ENCODE assay signal across 11 cellular contexts in the genomic region with DNA sequence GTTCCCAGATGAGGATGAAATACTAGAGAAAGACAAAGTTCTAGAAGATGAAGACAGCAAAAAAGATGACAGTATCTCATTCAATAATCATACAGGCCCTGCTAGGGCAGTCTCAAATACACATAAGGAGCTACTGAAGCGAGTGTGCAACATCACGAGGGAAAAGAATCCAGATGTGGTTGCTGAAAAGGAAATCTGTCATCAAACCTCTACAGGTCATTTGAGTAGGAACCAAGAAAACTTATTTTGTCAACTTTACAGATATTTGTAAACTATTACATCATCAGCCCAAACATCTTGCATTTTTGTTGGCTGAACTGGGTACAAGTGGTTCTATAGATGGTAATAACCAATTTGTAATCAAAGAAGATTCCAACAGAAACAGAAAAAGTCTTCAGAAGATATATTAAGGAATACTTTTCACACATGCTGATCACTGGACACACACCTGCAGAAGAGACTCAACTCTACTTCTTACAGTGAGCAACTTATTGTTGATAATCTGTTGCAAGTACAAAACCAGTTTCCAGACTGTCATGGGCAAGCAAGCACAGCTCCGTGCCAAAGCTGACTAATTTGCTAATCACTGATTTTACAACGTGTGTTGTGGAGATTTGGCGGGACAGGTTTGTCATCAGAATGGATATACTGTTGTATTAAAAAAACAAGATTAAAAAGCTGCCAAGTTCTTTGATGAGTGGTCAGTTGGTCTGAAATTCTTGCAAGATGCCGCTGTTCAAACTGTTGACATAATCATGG. TPM values are rescaled to one million over a fixed set of nuclear protein-coding genes. Genes with fewer than 3 reads are reported as not detected.
DNase-seq lines count a peak whose midpoint lies in the region; ATAC-seq, FAIRE-seq and TF ChIP-seq lines count a peak whose summit lies in the region.
"Had no signal": no experiment of that assay in that cellular context is flagged by ENCODE, and none has a peak within 500 bp of the region (broad histone marks: within the 10 kb centered on the region; RNA-seq: fewer than 3 reads in every experiment).

No MANE protein-coding gene starts in this region.

- in situ Hi-C loops in GM12878 (cut with MboI), result no loop called here

- H3K4me1 ChIP-seq in GM12878 (ENCODE audit: control insufficient read depth, insufficient read depth, low read length) (peaks cover 12% of the 10 kb centered on the region), body of pancreas (peaks cover 32% of the 10 kb centered on the region), prostate gland (replicated peaks) (no peaks in the 10 kb centered on the region)

- no peaks in the 10 kb centered on the region; the same call in 2 of the 3 replicates for H3K9me3 ChIP-seq in GM12878 (replicated peaks; ENCODE audit: control insufficient read depth, insufficient read depth, low read length)
- H3K9me3 ChIP-seq in body of pancreas, result no peaks in the 10 kb centered on the region
- H3K9me3 ChIP-seq in prostate gland, result no peaks in the 10 kb centered on the region

- H3K27ac ChIP-seq in GM12878 (ENCODE audit: control insufficient read depth, insufficient read depth) (no peak overlapping the region), body of pancreas (no peak overlapping the region), prostate gland (no peak overlapping the region)
- H3K27ac ChIP-seq: PC-9 had no signal

- CTCF ChIA-PET in GM12878 (lab: Yijun Ruan, JAX), result interaction anchor here (1.1 to 2.2 kb wide), 2 partner anchors 11 to 14 kb away, joined by 3 to 5 read pairs; no protein-coding TSS in a partner anchor

- no peak for TF ChIP-seq CTCF in GM12878 (IDR thresholded peaks at IDR 0.05 in 2 of 3, conservative IDR thresholded peaks at IDR 0.05 in 1 of 3; ENCODE audit: control insufficient read depth in 2 of 3, extremely low read depth in 1 of 3, insufficient read depth in 1 of 3, low read depth in 3 of 3, low read length in 3 of 3)
- TF ChIP-seq CTCF in natural killer cell (IDR thresholded peaks at IDR 0.05), result no peak
- no peak for TF ChIP-seq CTCF in body of pancreas (IDR thresholded peaks at IDR 0.05)
- no peak for TF ChIP-seq CTCF in prostate gland (IDR thresholded peaks at IDR 0.05)

- no peaks in the 10 kb centered on the region for H3K9me3 Mint-ChIP-seq in natural killer cell

- no peak overlapping the region for H2AFZ ChIP-seq in GM12878 (ENCODE audit: control insufficient read depth, low read depth, low read length)
- H2AFZ ChIP-seq: PC-9 had no signal

- H3K4me3 ChIP-seq in GM12878 (no peak overlapping the region), body of pancreas (no peak overlapping the region), prostate gland (no peak overlapping the region)
- H3K4me3 ChIP-seq: PC-9 had no signal

- no peaks in the 10 kb centered on the region for H4K20me1 ChIP-seq in GM12878 (ENCODE audit: control insufficient read depth, insufficient read depth)

- no peak overlapping the region for H3K4me3 Mint-ChIP-seq in natural killer cell

- TF ChIP-seq RAD21 in GM12878 (IDR thresholded peaks at IDR 0.05; ENCODE audit: insufficient read depth, low read depth, low read length), result no peak

- H3K27ac Mint-ChIP-seq in natural killer cell, result peak overlapping the region; percentile 80 to 82

- POLR2A ChIA-PET in GM12878 (lab: Charles Lee), result interaction anchor here (0.5 kb wide), 2 partner anchors 513 to 864 kb away, joined by 3 read pairs; no protein-coding TSS in a partner anchor

- no peaks in the 10 kb centered on the region for H3K36me3 Mint-ChIP-seq in natural killer cell

- H3K9ac ChIP-seq in GM12878 (ENCODE audit: control insufficient read depth, insufficient read depth, low read length), result no peak overlapping the region

- no peaks in the 10 kb centered on the region for H3K27me3 Mint-ChIP-seq in natural killer cell (ENCODE audit: low read depth in 2 of 2)

- WGBS in GM12878 (ENCODE audit: insufficient coverage, insufficient replicate concordance, low lambda C conversion rate, missing lambda C conversion rate), result 33% methylated on average over 6 of the region's 6 CpGs
- WGBS in body of pancreas, 2 donors, result 50 to 55% methylated on average over 6 of the region's 6 CpGs
- WGBS in prostate gland, result 68% methylated on average over 6 of the region's 6 CpGs

- TF ChIP-seq POLR2A in GM12878 (IDR thresholded peaks at IDR 0.05; ENCODE audit: low read depth, low read length) (no peak), body of pancreas (IDR thresholded peaks at IDR 0.05) (no peak), prostate gland (IDR thresholded peaks at IDR 0.05) (no peak)

- peaks cover 68 to 78% of the 10 kb centered on the region in 2 donors for H3K4me1 Mint-ChIP-seq in natural killer cell

- FAIRE-seq in GM12878 (lab: Jason Lieb, UNC), result no peak
- FAIRE-seq: TTC549 had no signal

- RAD21 ChIA-PET in GM12878 (lab: Charles Lee; ENCODE audit: unreplicated experiment), result no interaction called here

- intact Hi-C loops in GM12878 (cut with micrococcal nuclease; ENCODE audit: unreplicated experiment) (no loop called here), natural killer cell (cut with micrococcal nuclease) (loop anchor here (5.0 kb wide), 1 partner anchor 38 kb away; no protein-coding TSS in a partner anchor), body of pancreas (cut with DNase I) (no loop called here), prostate gland (cut with DNase I) (no loop called here)

- H3K36me3 ChIP-seq in GM12878 (ENCODE audit: control insufficient read depth in 2 of 2, insufficient read depth in 2 of 2, low read length in 1 of 2) (no peaks in the 10 kb centered on the region; a peak in 2 of 4 replicates), body of pancreas (replicated peaks in 1 of 2; ENCODE audit: insufficient read depth in 1 of 2, low read depth in 2 of 2) (no peaks in the 10 kb centered on the region), prostate gland (no peaks in the 10 kb centered on the region)

- TF ChIP-seq EP300 in GM12878 (IDR thresholded peaks at IDR 0.05; ENCODE audit: borderline replicate concordance in 1 of 2, control insufficient read depth in 1 of 2, low read depth in 2 of 2, low read length in 2 of 2), result no peak

- no TSS peak for BruUV-seq in GM12878 (replicated peaks; lab: Mats Ljungman, UMichigan)

- H3K27me3 ChIP-seq in GM12878 (replicated peaks in 1 of 2; ENCODE audit: control insufficient read depth in 2 of 2, insufficient read depth in 2 of 2, low read length in 1 of 2) (no peaks in the 10 kb centered on the region), body of pancreas (no peaks in the 10 kb centered on the region), prostate gland (replicated peaks; ENCODE audit: insufficient read depth) (no peaks in the 10 kb centered on the region)

- SMC1A ChIA-PET in GM12878 (lab: Charles Lee; ENCODE audit: uncharacterized antibody, unreplicated experiment), result interaction anchor here (1.1 to 2.6 kb wide), 6 partner anchors 9 to 81 kb away, joined by 3 to 13 read pairs (median 5); no protein-coding TSS in a partner anchor

- H3K79me2 ChIP-seq in GM12878 (ENCODE audit: control insufficient read depth, insufficient read depth, low read length), result peaks cover 48% of the 10 kb centered on the region

- H3K4me2 ChIP-seq in GM12878 (ENCODE audit: control insufficient read depth, insufficient read depth), result no peak overlapping the region
- H3K4me2 ChIP-seq: PC-9 had no signal

- peak; percentile 6 for DNase-seq in Daoy (ENCODE audit: low read depth)
- DNase-seq in LHCN-M2 (ENCODE audit: low read depth), result peak; percentile 43
- DNase-seq in GM12878 (ENCODE audit: low read depth, low spot score), result no peak
- no peak for DNase-seq in natural killer cell
- DNase-seq in body of pancreas, result no peak
- no peak for DNase-seq in prostate gland (ENCODE audit: low spot score)
- DNase-seq: NCI-H2029, PC-9 had no signal

- peak; percentile 41 for ATAC-seq in GM12878
- ATAC-seq in natural killer cell, result peak in 1 of 3 donors; percentile 22
- ATAC-seq in body of pancreas, result no peak
- ATAC-seq in GM18517 (IDR thresholded peaks at IDR 0.05; ENCODE audit: unreplicated experiment), result no peak
- no peak for ATAC-seq in HG02870 (IDR thresholded peaks at IDR 0.05; ENCODE audit: unreplicated experiment)

TF ChIP-seq in GM12878, 131 proteins besides CTCF, POLR2A, EP300 and RAD21:
- TF ChIP-seq, protein P1, sequence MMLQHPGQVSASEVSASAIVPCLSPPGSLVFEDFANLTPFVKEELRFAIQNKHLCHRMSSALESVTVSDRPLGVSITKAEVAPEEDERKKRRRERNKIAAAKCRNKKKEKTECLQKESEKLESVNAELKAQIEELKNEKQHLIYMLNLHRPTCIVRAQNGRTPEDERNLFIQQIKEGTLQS (IDR thresholded peaks at IDR 0.05; ENCODE audit: borderline replicate concordance, extremely low read depth, low read depth, low read length), result no peak
- TF ChIP-seq RFX5 (IDR thresholded peaks at IDR 0.05; ENCODE audit: low read depth, low read length), result no peak
- TF ChIP-seq CREM (IDR thresholded peaks at IDR 0.05; ENCODE audit: low read depth), result 0 out of 2 replicates have a peak, but pooled peaks have one; percentile 42
- peak; percentile 77 for TF ChIP-seq CREB1 (IDR thresholded peaks at IDR 0.05; ENCODE audit: low read depth)

RNA-seq across cellular contexts. Expression of a gene that starts 42.1 kb away (rescaled TPM):
- total RNA-seq in Daoy (2014; rRNA removed; shearing (Covaris generic)), result 33.3 and 36.2 TPM in 2 replicates
- 24.9 and 31.9 TPM in 2 replicates for total RNA-seq in LHCN-M2 (2014; rRNA removed)
- polyA plus RNA-seq in LHCN-M2 (2012), result 6.7 TPM
- 126 and 127 TPM in 2 replicates for total RNA-seq in GM12878 (2013; cell fraction: nucleolus; rRNA removed)
- total RNA-seq in GM12878 (2014; rRNA removed), result 27.7 and 40.3 TPM in 2 replicates
- total RNA-seq in GM12878 (2014; rRNA removed; fragmentation: Illumina TruSeq; extraction: Trizol), result 28.2 and 36.1 TPM in 2 replicates
- 24.9 and 28.7 TPM in 2 replicates for total RNA-seq in GM12878 (2021)
- 9.1 TPM for polyA plus RNA-seq in GM12878 (2011; ENCODE audit: low read depth)
- 32.7 and 35.6 TPM in 2 replicates for polyA plus RNA-seq in GM12878 (2011; rRNA removed)
- polyA plus RNA-seq in GM12878 (2011; cell fraction: cytosol; rRNA removed), result 13.5 and 14.4 TPM in 2 replicates
- 24.8 and 28.0 TPM in 2 replicates for polyA plus RNA-seq in GM12878 (2011; cell fraction: nucleus; rRNA removed)
- 12.0 and 13.0 TPM in 2 replicates for polyA plus RNA-seq in GM12878 (2012)
- polyA plus RNA-seq in GM12878 (2014; fragmentation: Illumina TruSeq; extraction: Trizol), result 27.3 and 36.5 TPM in 2 replicates
- polyA plus RNA-seq in GM12878 (2014; fragmentation: Nextera tagmentation; extraction: Ambion mirVana), result 10 to 100 TPM in 1 of 2 experiments, 1 to 10 TPM in 1; 9.0 to 10.6 TPM
- polyA plus RNA-seq in GM12878 (2014; rRNA removed), result 16.8 and 23.4 TPM in 2 replicates
- 10 to 100 TPM; 12.8 to 16.6 TPM for polyA plus RNA-seq in GM12878 (2016; fragmentation: Nextera tagmentation; extraction: Ambion mirVana)
- polyA minus RNA-seq in GM12878 (2011; rRNA and poly(A)+ RNA removed), result 34.2 and 48.7 TPM in 2 replicates
- polyA minus RNA-seq in GM12878 (2011; cell fraction: cytosol; rRNA and poly(A)+ RNA removed), result 15.1 and 23.7 TPM in 2 replicates
- 25.6 and 41.3 TPM in 2 replicates for polyA minus RNA-seq in GM12878 (2011; cell fraction: nucleus; rRNA and poly(A)+ RNA removed)
- total RNA-seq in natural killer cell, result 10 to 100 TPM; 70.6 to 91.5 (median 86.1) TPM
- 10 to 100 TPM; 27.5 to 32.3 TPM for total RNA-seq in body of pancreas
- total RNA-seq in prostate gland, result 10 to 100 TPM; 36.7 to 54.9 TPM

Comparison
In these comparisons a context has a peak if more than half of its experiments do, and no peak if none do; other contexts are left out.
1. DNase-seq: peak in Daoy (single experiment) and LHCN-M2 (single experiment); none in GM12878 (single experiment), natural killer cell (single experiment), body of pancreas (0 of 4) and prostate gland (single experiment).